9 cellular contexts compared by ENCODE assay signal in genomic region chr10:116027355-116027754, GRCh38.
"Had no signal": no experiment of that assay in that cellular context is flagged by ENCODE, and none has a peak within 500 bp of the region (broad histone marks: within the 10 kb centered on the region; RNA-seq: fewer than 3 reads in every experiment).

No MANE protein-coding gene starts in this region.

- H2AFZ ChIP-seq: GM23338 had no signal

- H3K4me3 ChIP-seq: GM23338 had no signal

- H3K4me1 Mint-ChIP-seq: GM23338, H9 had no signal

- ATAC-seq: GM23338 had no signal

- FAIRE-seq: H1, H54, HTR-8/SVneo had no signal

- DNase-seq: H9, HCEC 1CT, IMR-90, KBM-7 had no signal

- H3K4me2 ChIP-seq: GM23338, KMS-11 had no signal

- H3K27ac ChIP-seq: KMS-11 had no signal

- H3K27ac Mint-ChIP-seq: GM23338, H9 had no signal

- H3K9ac ChIP-seq: KMS-11 had no signal

- H3K4me3 Mint-ChIP-seq: GM23338, H9 had no signal
